Comparison of ENCODE assay signal across 8 cellular contexts in genomic region chr7:105952917-105953595, GRCh38.
"Had no signal": no experiment of that assay in that cellular context is flagged by ENCODE, and none has a peak within 500 bp of the region (broad histone marks: within the 10 kb centered on the region; RNA-seq: fewer than 3 reads in every experiment).

No MANE protein-coding gene starts in this region.

- H3K4me3 ChIP-seq: GM12878 had no signal

- ATAC-seq: GM12878 had no signal

- FAIRE-seq: G401.6, GM12878, GM12891, GM12892, GM18507, GM19239 had no signal

- DNase-seq: GDM1, GF-D8 had no signal
